8 cellular contexts compared by ENCODE assay signal in the genomic region with DNA sequence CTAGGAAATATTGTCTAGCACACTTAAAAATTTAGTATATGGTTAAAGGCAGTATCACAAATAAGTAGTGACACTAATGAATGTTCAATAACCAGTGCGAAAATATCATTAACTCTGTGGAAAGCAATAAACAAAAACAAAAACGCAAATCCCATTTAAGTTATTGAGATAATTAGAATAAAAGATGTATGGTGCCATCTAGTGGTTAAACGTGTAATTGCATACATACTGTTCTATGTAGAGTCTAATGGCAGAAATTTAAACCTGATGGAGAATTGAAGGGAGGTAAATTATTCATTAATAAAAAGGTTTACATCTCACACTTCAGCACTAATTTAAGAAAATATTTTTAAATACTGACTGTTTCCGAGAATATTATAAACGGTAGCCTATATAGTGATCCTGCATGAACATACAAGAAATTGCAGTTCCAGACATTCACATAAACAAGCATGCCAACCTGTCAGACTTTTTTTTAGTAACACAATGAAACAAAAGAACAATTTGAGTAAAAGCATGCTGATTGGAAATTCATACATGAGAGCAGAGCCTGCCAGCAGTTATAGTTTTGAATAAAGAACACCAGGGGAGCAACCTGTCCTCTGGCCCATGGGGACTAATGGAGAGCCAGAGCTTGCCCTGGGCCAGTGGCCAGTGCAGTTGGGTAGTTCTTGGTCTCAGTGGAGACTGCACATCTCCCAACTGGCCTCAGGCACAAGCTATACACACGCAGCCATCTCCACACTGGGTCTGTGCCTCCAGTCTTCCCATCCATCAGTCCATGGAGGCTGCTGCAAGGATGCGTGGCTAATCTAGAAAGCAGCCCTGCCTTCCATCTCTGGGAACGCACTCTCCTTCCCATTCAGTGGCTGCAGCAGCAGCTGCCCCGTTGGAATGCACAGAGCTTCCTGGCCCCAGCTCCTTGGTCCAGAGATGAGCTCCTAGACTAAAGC. TPM values are rescaled to one million over a fixed set of nuclear protein-coding genes. Genes with fewer than 3 reads are reported as not detected.
DNase-seq lines count a peak whose midpoint lies in the region; ATAC-seq lines count a peak whose summit lies in the region.

No MANE protein-coding gene starts in this region.

- peak in 1 of 2 donors; percentile 5 for DNase-seq in activated T-cell treated with anti-CD3 and anti-CD28 coated beads, Interleukin-2, amount 50 U/mL, for 72 hours
- no peak for DNase-seq in activated T-cell treated with anti-CD3 and anti-CD28 coated beads, Interleukin-2, amount 50 U/mL, for 4 hours
- DNase-seq in NCI-H748 (lab: John Stamatoyannopoulos, UW; ENCODE audit: unreplicated experiment) (peak; percentile 59), left lobe of liver (ENCODE audit: low spot score) (no peak), activated gamma-delta T cell (lab: John Stamatoyannopoulos, UW) (no peak), activated T-cell treated with anti-CD3 and anti-CD28 coated beads for 4 hours (no peak)
- no peak for DNase-seq in central memory CD8-positive, alpha-beta T cell (ENCODE audit: low spot score in 2 of 2)

- H3K4me3 Mint-ChIP-seq in activated T-cell treated with anti-CD3 and anti-CD28 coated beads, Interleukin-2, amount 50 U/mL, for 72 hours = no peak overlapping the region
- no peak overlapping the region for H3K4me3 Mint-ChIP-seq in activated T-cell treated with anti-CD3 and anti-CD28 coated beads, Interleukin-2, amount 50 U/mL, for 4 hours
- no peak overlapping the region for H3K4me3 Mint-ChIP-seq in central memory CD8-positive, alpha-beta T cell

- peak; percentile 32 to 41 for ATAC-seq in activated T-cell treated with anti-CD3 and anti-CD28 coated beads, Interleukin-2, amount 50 U/mL, for 72 hours (replicated peaks in 1 of 2)
- no peak for ATAC-seq in activated T-cell treated with anti-CD3 and anti-CD28 coated beads, Interleukin-2, amount 50 U/mL, for 4 hours
- ATAC-seq in HG03280 (IDR thresholded peaks at IDR 0.05; ENCODE audit: unreplicated experiment) = peak; percentile 46
- peak; percentile 60 for ATAC-seq in central memory CD8-positive, alpha-beta T cell (replicated peaks; ENCODE audit: extremely low read depth, poor library complexity, severe bottlenecking)
- peak; percentile 86 for ATAC-seq in left lobe of liver

- H3K9me3 Mint-ChIP-seq in activated T-cell treated with anti-CD3 and anti-CD28 coated beads, Interleukin-2, amount 50 U/mL, for 72 hours = no peaks in the 10 kb centered on the region
- no peaks in the 10 kb centered on the region for H3K9me3 Mint-ChIP-seq in activated T-cell treated with anti-CD3 and anti-CD28 coated beads, Interleukin-2, amount 50 U/mL, for 4 hours
- no peaks in the 10 kb centered on the region for H3K9me3 Mint-ChIP-seq in central memory CD8-positive, alpha-beta T cell

- no peaks in the 10 kb centered on the region for H3K27me3 Mint-ChIP-seq in activated T-cell treated with anti-CD3 and anti-CD28 coated beads, Interleukin-2, amount 50 U/mL, for 72 hours (ENCODE audit: low read depth)
- no peaks in the 10 kb centered on the region for H3K27me3 Mint-ChIP-seq in activated T-cell treated with anti-CD3 and anti-CD28 coated beads, Interleukin-2, amount 50 U/mL, for 4 hours (ENCODE audit: low read depth)
- H3K27me3 Mint-ChIP-seq in central memory CD8-positive, alpha-beta T cell = no peaks in the 10 kb centered on the region

- no peaks in the 10 kb centered on the region for H3K36me3 Mint-ChIP-seq in activated T-cell treated with anti-CD3 and anti-CD28 coated beads, Interleukin-2, amount 50 U/mL, for 72 hours (ENCODE audit: insufficient read depth in 2 of 2)
- H3K36me3 Mint-ChIP-seq in activated T-cell treated with anti-CD3 and anti-CD28 coated beads, Interleukin-2, amount 50 U/mL, for 4 hours (ENCODE audit: insufficient read depth) = no peaks in the 10 kb centered on the region
- no peaks in the 10 kb centered on the region for H3K36me3 Mint-ChIP-seq in central memory CD8-positive, alpha-beta T cell (ENCODE audit: insufficient read depth)

- peaks cover 10% of the 10 kb centered on the region for H3K4me1 Mint-ChIP-seq in activated T-cell treated with anti-CD3 and anti-CD28 coated beads, Interleukin-2, amount 50 U/mL, for 72 hours (ENCODE audit: low read depth)
- peaks cover 9% of the 10 kb centered on the region for H3K4me1 Mint-ChIP-seq in activated T-cell treated with anti-CD3 and anti-CD28 coated beads, Interleukin-2, amount 50 U/mL, for 4 hours (ENCODE audit: low read depth)
- H3K4me1 Mint-ChIP-seq in central memory CD8-positive, alpha-beta T cell = peaks cover 8% of the 10 kb centered on the region

- H3K27ac Mint-ChIP-seq in activated T-cell treated with anti-CD3 and anti-CD28 coated beads, Interleukin-2, amount 50 U/mL, for 72 hours = no peak overlapping the region
- no peak overlapping the region for H3K27ac Mint-ChIP-seq in central memory CD8-positive, alpha-beta T cell (ENCODE audit: low read depth)

RNA-seq across cellular contexts. Expression of a gene that starts 28.0 kb away (rescaled TPM):
- total RNA-seq in activated T-cell treated with anti-CD3 and anti-CD28 coated beads, Interleukin-2, amount 50 U/mL, for 72 hours = not detected
- not detected for total RNA-seq in activated T-cell treated with anti-CD3 and anti-CD28 coated beads, Interleukin-2, amount 50 U/mL, for 4 hours
- not detected for total RNA-seq in left lobe of liver

RNA-seq across cellular contexts. Expression of a gene that starts 50.1 kb away (rescaled TPM):
- 10 to 100 TPM; 37.6 to 52.9 TPM for total RNA-seq in activated T-cell treated with anti-CD3 and anti-CD28 coated beads, Interleukin-2, amount 50 U/mL, for 72 hours
- total RNA-seq in activated T-cell treated with anti-CD3 and anti-CD28 coated beads, Interleukin-2, amount 50 U/mL, for 4 hours = 10 to 100 TPM in 2 of 3 donors, 1 to 10 TPM in 1; 8.6 to 15.6 (median 15.3) TPM
- total RNA-seq in left lobe of liver = 15.2 TPM

Comparison
In these comparisons a context has a peak if more than half of its experiments do, and no peak if none do; other contexts are left out.
1. ATAC-seq: peak in activated T-cell treated with anti-CD3 and anti-CD28 coated beads, Interleukin-2, amount 50 U/mL, for 72 hours (2 of 2), HG03280 (single experiment), central memory CD8-positive, alpha-beta T cell (single experiment) and left lobe of liver (single experiment); none in activated T-cell treated with anti-CD3 and anti-CD28 coated beads, Interleukin-2, amount 50 U/mL, for 4 hours (0 of 2).